In genomic region chr3:181418249-181418648, GRCh38 we compare ENCODE assay signal across 15 cellular contexts.
DNase-seq lines count a peak whose midpoint lies in the region; ATAC-seq, FAIRE-seq and TF ChIP-seq lines count a peak whose summit lies in the region.
"Had no signal": no experiment of that assay in that cellular context is flagged by ENCODE, and none has a peak within 500 bp of the region (broad histone marks: within the 10 kb centered on the region; RNA-seq: fewer than 3 reads in every experiment).

No MANE protein-coding gene starts in this region.

- no peak overlapping the region for H3K27ac Mint-ChIP-seq in astrocyte (ENCODE audit: unreplicated experiment)
- H3K27ac Mint-ChIP-seq: CD4-positive, alpha-beta T cell; HFFc6 had no signal

- no peaks in the 10 kb centered on the region for H3K79me2 ChIP-seq in astrocyte (ENCODE audit: insufficient read depth, low read length)

- intact Hi-C loops in Right ventricle myocardium inferior (cut with DNase I), result no loop called here

- DNase-seq in NCI-H1417 (lab: John Stamatoyannopoulos, UW) (peak in 2 of 3 experiments; percentile 11 to 31), NCI-H1417 treated with DMSO at 0.1 percent for 48 hours (lab: John Stamatoyannopoulos, UW) (no peak), astrocyte (ENCODE audit: low read depth) (no peak), substantia nigra (lab: John Stamatoyannopoulos, UW) (no peak), A172 (ENCODE audit: low spot score) (no peak), Right ventricle myocardium inferior (ENCODE audit: missing footprints) (no peak), MG63 (no peak)
- DNase-seq: CD4-positive, alpha-beta T cell; EL; HFFc6; KBM-7; NCI-H82 had no signal

- H4K20me1 ChIP-seq in astrocyte (ENCODE audit: insufficient read depth, low read length), result no peaks in the 10 kb centered on the region

- H3K4me1 ChIP-seq in astrocyte (ENCODE audit: insufficient read depth, low read length), result peaks cover 5% of the 10 kb centered on the region

- no peak overlapping the region for H3K4me3 ChIP-seq in astrocyte (ENCODE audit: insufficient read depth, low read depth, low read length)
- no peak overlapping the region for H3K4me3 ChIP-seq in MG63

- no peak for ATAC-seq in Right ventricle myocardium inferior

- H3K36me3 Mint-ChIP-seq in astrocyte (ENCODE audit: low read depth, unreplicated experiment), result no peaks in the 10 kb centered on the region

- no peak overlapping the region for H2AFZ ChIP-seq in astrocyte (ENCODE audit: low read depth, low read length)

- H3K27me3 ChIP-seq in astrocyte (ENCODE audit: insufficient read depth, low read length), result no peaks in the 10 kb centered on the region
- H3K27me3 ChIP-seq in layer of hippocampus (ENCODE audit: control insufficient read depth, insufficient read depth, low read length), result no peaks in the 10 kb centered on the region
- peaks cover 10% of the 10 kb centered on the region for H3K27me3 ChIP-seq in MG63
- H3K27me3 ChIP-seq: BE2C had no signal

- no peaks in the 10 kb centered on the region for H3K36me3 ChIP-seq in astrocyte (ENCODE audit: insufficient read depth, low read length)
- no peaks in the 10 kb centered on the region for H3K36me3 ChIP-seq in MG63
- H3K36me3 ChIP-seq: BE2C had no signal

- H3K27ac ChIP-seq in astrocyte (ENCODE audit: low read depth, low read length) (no peak overlapping the region), layer of hippocampus (ENCODE audit: low read depth, low read length) (peak overlapping the region; percentile 3), substantia nigra (ENCODE audit: low read depth, low read length, poor library complexity, severe bottlenecking) (peak overlapping the region; percentile 69)
- H3K27ac ChIP-seq: 22Rv1 had no signal

- TF ChIP-seq CTCF in astrocyte (IDR thresholded peaks at IDR 0.05; ENCODE audit: insufficient read depth, low read depth, low read length), result no peak

- no peaks in the 10 kb centered on the region for H3K27me3 Mint-ChIP-seq in astrocyte (ENCODE audit: low read depth, unreplicated experiment)
- H3K27me3 Mint-ChIP-seq: CD4-positive, alpha-beta T cell had no signal

- no peak overlapping the region for H3K4me3 Mint-ChIP-seq in astrocyte (ENCODE audit: unreplicated experiment)
- H3K4me3 Mint-ChIP-seq: CD4-positive, alpha-beta T cell; HFFc6 had no signal

- H3K9ac ChIP-seq in astrocyte (ENCODE audit: low read length), result no peak overlapping the region

- H3K9me3 ChIP-seq in astrocyte (ENCODE audit: insufficient read depth, low read depth, low read length), result no peaks in the 10 kb centered on the region
- no peaks in the 10 kb centered on the region for H3K9me3 ChIP-seq in MG63
- H3K9me3 ChIP-seq: BE2C had no signal

- H3K4me2 ChIP-seq in astrocyte (ENCODE audit: low read length), result peak overlapping the region; percentile 42

- H3K4me1 Mint-ChIP-seq in astrocyte (ENCODE audit: low read depth, unreplicated experiment), result peaks cover 6% of the 10 kb centered on the region

- FAIRE-seq in astrocyte (lab: Jason Lieb, UNC), result no peak

- H3K9me3 Mint-ChIP-seq in astrocyte (ENCODE audit: unreplicated experiment), result no peaks in the 10 kb centered on the region

Comparison
In these comparisons a context has a peak if more than half of its experiments do, and no peak if none do; other contexts are left out.
1. DNase-seq: peak in NCI-H1417 (2 of 3); none in NCI-H1417 treated with DMSO at 0.1 percent for 48 hours (single experiment), astrocyte (single experiment), substantia nigra (0 of 49), A172 (single experiment), Right ventricle myocardium inferior (single experiment) and MG63 (single experiment).